9 cellular contexts compared by ENCODE assay signal in the genomic region with DNA sequence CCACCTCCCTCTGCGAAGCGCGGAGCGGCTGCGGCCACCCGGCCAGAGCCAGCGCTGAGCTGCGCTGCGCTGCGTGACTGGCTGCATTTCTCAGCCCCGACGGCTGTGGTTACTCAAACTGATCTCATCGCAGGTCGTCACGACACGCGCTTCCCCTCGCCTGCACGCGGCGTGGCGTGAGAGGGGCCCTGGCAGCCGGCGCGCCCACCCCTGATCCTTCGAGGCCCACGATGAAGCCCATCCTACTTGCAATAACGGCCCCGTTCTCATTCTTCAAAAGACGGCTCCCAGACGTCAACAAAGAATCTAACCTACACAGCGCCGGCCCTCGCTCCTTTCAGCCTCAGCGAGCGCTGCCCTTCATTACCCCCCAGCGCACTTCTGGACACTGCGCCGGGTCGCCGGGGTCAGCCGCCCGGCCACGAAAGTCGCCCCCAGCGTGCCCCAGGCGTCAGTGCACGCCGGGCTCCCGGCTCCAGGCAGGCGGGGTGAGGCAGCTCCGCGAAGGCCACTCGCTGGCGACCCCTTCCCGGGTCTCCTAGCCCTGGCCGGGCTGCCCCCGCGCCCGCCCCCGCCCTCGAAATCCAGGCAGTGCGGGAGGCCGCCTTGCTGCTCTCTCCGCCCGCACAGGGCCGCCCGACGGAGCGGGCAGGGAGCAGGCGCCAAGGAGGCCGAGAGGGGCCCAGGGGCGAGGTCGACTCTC. TPM values are rescaled to one million over a fixed set of nuclear protein-coding genes. Genes with fewer than 3 reads are reported as not detected.
DNase-seq lines count a peak whose midpoint lies in the region; ATAC-seq and TF ChIP-seq lines count a peak whose summit lies in the region.
"Had no signal": no experiment of that assay in that cellular context is flagged by ENCODE, and none has a peak within 500 bp of the region (broad histone marks: within the 10 kb centered on the region; RNA-seq: fewer than 3 reads in every experiment).

No MANE protein-coding gene starts in this region.

- H3K4me2 ChIP-seq in BLaER1 treated with 17β-estradiol and CSF1 and Interleukin-3, amounts not matched to agents 10 nM and 100 nM, result peak overlapping the region; percentile 76 to 96 (median 88)

- peaks cover 5 to 25% (median 14%) of the 10 kb centered on the region in 11 experiments; a peak in 15 of 22 replicates for H3K27me3 ChIP-seq in BLaER1 treated with 17β-estradiol and CSF1 and Interleukin-3, amounts not matched to agents 10 nM and 100 nM
- no peaks in the 10 kb centered on the region for H3K27me3 ChIP-seq in endocrine pancreas (ENCODE audit: control insufficient read depth, insufficient read depth, low read length)
- no peaks in the 10 kb centered on the region for H3K27me3 ChIP-seq in mucosa of stomach (ENCODE audit: control insufficient read depth, insufficient read depth, low read length)
- no peaks in the 10 kb centered on the region for H3K27me3 ChIP-seq in thoracic aorta (replicated peaks; ENCODE audit: insufficient read depth)

- peak; percentile 6 to 25 for DNase-seq in activated CD4-positive, alpha-beta T cell treated with anti-CD3 and anti-CD28 coated beads, Interleukin-2, amount 50 U/mL, for 24 hours (ENCODE audit: low read depth in 1 of 2, low spot score in 1 of 2)
- no peak for DNase-seq in thoracic aorta (ENCODE audit: low spot score)
- DNase-seq in KBM-7, result no peak

- TF ChIP-seq CTCF in thoracic aorta (IDR thresholded peaks at IDR 0.05), result peak; percentile 20

- H3K4me3 ChIP-seq in BLaER1 treated with 17β-estradiol and CSF1 and Interleukin-3, amounts not matched to agents 10 nM and 100 nM, result peak overlapping the region; percentile 59 to 75 (median 64)
- H3K4me3 ChIP-seq in endocrine pancreas (ENCODE audit: control insufficient read depth, insufficient read depth, low read length) (peak overlapping the region; percentile 74), mucosa of stomach (ENCODE audit: low read length) (peak overlapping the region; percentile 20), thoracic aorta (peak overlapping the region; percentile 73)

- peaks cover 11 to 33% (median 17%) of the 10 kb centered on the region in 10 experiments; a peak in 19 of 20 replicates for H3K4me1 ChIP-seq in BLaER1 treated with 17β-estradiol and CSF1 and Interleukin-3, amounts not matched to agents 10 nM and 100 nM
- H3K4me1 ChIP-seq in endocrine pancreas (ENCODE audit: control insufficient read depth, insufficient read depth, low read length) (peaks cover 23% of the 10 kb centered on the region), mucosa of stomach (ENCODE audit: control insufficient read depth, insufficient read depth, low read length) (peaks cover 40% of the 10 kb centered on the region), thoracic aorta (ENCODE audit: control insufficient read depth in 1 of 2, low read depth in 2 of 2) (peaks cover 4 to 16% of the 10 kb centered on the region in 2 donors)

- ATAC-seq in GM19438 (IDR thresholded peaks at IDR 0.05; ENCODE audit: low read depth, unreplicated experiment) (peak; percentile 27), HG03460 (IDR thresholded peaks at IDR 0.05; ENCODE audit: unreplicated experiment) (peak; percentile 22), thoracic aorta (ENCODE audit: insufficient number of reproducible peaks, low FRiP score, low read depth) (peak; percentile 14)

- H4K20me1 ChIP-seq in BLaER1 treated with 17β-estradiol and CSF1 and Interleukin-3, amounts not matched to agents 10 nM and 100 nM, result no peaks in the 10 kb centered on the region

- peak overlapping the region; percentile 31 to 72 (median 64); a peak in 21 of 22 replicates for H3K9ac ChIP-seq in BLaER1 treated with 17β-estradiol and CSF1 and Interleukin-3, amounts not matched to agents 10 nM and 100 nM
- H3K9ac ChIP-seq in endocrine pancreas (ENCODE audit: control insufficient read depth, insufficient read depth, low read length) (peak overlapping the region; percentile 54), mucosa of stomach (ENCODE audit: low read length) (peak overlapping the region; percentile 80)

- peaks cover 0 to 8% (median 4%) of the 10 kb centered on the region in 11 experiments; a peak in 9 of 22 replicates for H3K9me3 ChIP-seq in BLaER1 treated with 17β-estradiol and CSF1 and Interleukin-3, amounts not matched to agents 10 nM and 100 nM (replicated peaks in 1 of 11)
- H3K9me3 ChIP-seq in endocrine pancreas (ENCODE audit: control insufficient read depth, low read length) (no peaks in the 10 kb centered on the region), mucosa of stomach (ENCODE audit: control insufficient read depth, low read length) (no peaks in the 10 kb centered on the region), thoracic aorta (no peaks in the 10 kb centered on the region)

- in situ Hi-C loops in KBM-7 (cut with MboI; ENCODE audit: low pct_unique_long_range_greater_than_20kb, low sequenced_read_pairs), result no loop called here

- no peaks in the 10 kb centered on the region for H3K36me3 ChIP-seq in BLaER1 treated with 17β-estradiol and CSF1 and Interleukin-3, amounts not matched to agents 10 nM and 100 nM
- H3K36me3 ChIP-seq in endocrine pancreas (ENCODE audit: control insufficient read depth, insufficient read depth, low read length) (no peaks in the 10 kb centered on the region), mucosa of stomach (ENCODE audit: control insufficient read depth, insufficient read depth, low read length) (no peaks in the 10 kb centered on the region), thoracic aorta (no peaks in the 10 kb centered on the region)

- peak overlapping the region; percentile 25 to 62 (median 50); a peak in 18 of 22 replicates for H3K27ac ChIP-seq in BLaER1 treated with 17β-estradiol and CSF1 and Interleukin-3, amounts not matched to agents 10 nM and 100 nM
- H3K27ac ChIP-seq in thoracic aorta, result peak overlapping the region; percentile 61 to 78

RNA-seq across cellular contexts. Expression of gene LEKR1, which starts 9.9 kb away (rescaled TPM):
- total RNA-seq in thoracic aorta, result 1 to 10 TPM in 1 of 2 donors, not detected in 1; 4.2 TPM
- total RNA-seq: HT1080 had no signal

Comparison
In these comparisons a context has a peak if more than half of its experiments do, and no peak if none do; other contexts are left out.
1. H3K4me3 ChIP-seq: peak in every context shown above with its lines; median percentile 74 in endocrine pancreas; 73 in thoracic aorta; 64 in BLaER1 treated with 17β-estradiol and CSF1 and Interleukin-3, amounts not matched to agents 10 nM and 100 nM; 20 in mucosa of stomach.
2. DNase-seq: peak in activated CD4-positive, alpha-beta T cell treated with anti-CD3 and anti-CD28 coated beads, Interleukin-2, amount 50 U/mL, for 24 hours (2 of 2); none in thoracic aorta (single experiment) and KBM-7 (single experiment).
3. Peak in every context shown above with its lines, with median percentiles within 50 percentile points of each other: H3K9ac ChIP-seq and ATAC-seq.